In genomic region chr6:36546958-36547645, GRCh38 we compare ENCODE assay signal across 8 cellular contexts.
DNase-seq lines count a peak whose midpoint lies in the region; ATAC-seq, FAIRE-seq and TF ChIP-seq lines count a peak whose summit lies in the region.

Gene STK38, minus strand, starts transcription at chr6:36547479. Its CDS starts 7,277 bp downstream, at chr6:36540202.

- TF ChIP-seq CTCF in choroid plexus epithelial cell (conservative IDR thresholded peaks at IDR 0.05; ENCODE audit: low read depth, low read length) = no peak

- peak; percentile 71 for ATAC-seq in HG03460 (IDR thresholded peaks at IDR 0.05; ENCODE audit: unreplicated experiment)

- FAIRE-seq in GM19239 (lab: Jason Lieb, UNC) = peak; percentile 98

- H3K4me3 ChIP-seq in choroid plexus epithelial cell (ENCODE audit: low read depth, low read length) = peak within 1 kb of the TSS; percentile 97

- DNase-seq in AG20443 (ENCODE audit: low spot score) (peak; percentile 99), GM19239 (ENCODE audit: insufficient read length, low spot score) (peak; percentile 86), NCI-H524 treated with DMSO at 0.1 percent for 48 hours (lab: John Stamatoyannopoulos, UW) (peak; percentile 53), choroid plexus epithelial cell (ENCODE audit: low read depth) (peak; percentile 89), kidney tubule cell (ENCODE audit: low spot score) (peak; percentile 89)
- DNase-seq in activated CD4-positive, alpha-beta T cell treated with anti-CD3 and anti-CD28 coated beads for 4 hours = peak; percentile 91
- peak; percentile 83 to 94 for DNase-seq in stimulated activated CD4-positive, alpha-beta T cell treated with anti-CD3 and anti-CD28 coated beads, Interleukin-1b, Interleukin-23, amount 100 ng/mL, for 1 hour (ENCODE audit: low read depth in 2 of 2)

Comparison
In these comparisons a context has a peak if more than half of its experiments do, and no peak if none do; other contexts are left out.
1. Peak in every context shown above with its lines: DNase-seq, ATAC-seq and H3K4me3 ChIP-seq.